ENCODE assay signal across 26 cellular contexts in genomic region chr4:125511715-125512114, GRCh38.
"Had no signal": no experiment of that assay in that cellular context is flagged by ENCODE, and none has a peak within 500 bp of the region (broad histone marks: within the 10 kb centered on the region; RNA-seq: fewer than 3 reads in every experiment).

No MANE protein-coding gene starts in this region.

- H3K9me3 ChIP-seq: pancreas, prostate gland, suprapubic skin, thoracic aorta, upper lobe of right lung had no signal

- H3K4me1 ChIP-seq: left ventricle myocardium inferior, pancreas, prostate gland, sigmoid colon, spleen, suprapubic skin, tibial artery, upper lobe of right lung had no signal

- ATAC-seq: left colon; naive thymus-derived CD8-positive, alpha-beta T cell; pancreas; right cardiac atrium; stimulated activated effector memory CD8-positive, alpha-beta T cell treated with anti-CD3 and anti-CD28 coated beads, Interleukin-12 subunit alpha, Interleukin-12 subunit beta, amount 100 ng/mL, for 72 hours; upper lobe of right lung had no signal

- H3K27me3 ChIP-seq: pancreas, sigmoid colon, spleen, suprapubic skin, tibial artery, upper lobe of right lung had no signal

- H3K36me3 ChIP-seq: left ventricle myocardium inferior, pancreas, prostate gland, sigmoid colon, spleen, suprapubic skin, thoracic aorta, tibial artery, upper lobe of right lung had no signal

- H3K27ac ChIP-seq: left ventricle myocardium inferior, pancreas, prostate gland, sigmoid colon, spleen, suprapubic skin, thoracic aorta, tibial artery, upper lobe of right lung had no signal

- H3K4me3 ChIP-seq: left ventricle myocardium inferior, lung, pancreas, prostate gland, sigmoid colon, spleen, suprapubic skin, thoracic aorta, tibial artery, upper lobe of right lung had no signal

- DNase-seq: hypothalamus; immature natural killer cell; kidney; left colon; left ventricle myocardium inferior; naive thymus-derived CD8-positive, alpha-beta T cell; nucleus accumbens; pancreas; posterior cingulate gyrus; retina; right cardiac atrium; sigmoid colon; small intestine; spleen; stimulated activated CD4-positive, alpha-beta T cell treated with anti-CD3 and anti-CD28 coated beads, Interleukin-4, amount 100 ng/mL, for 24 hours; stimulated activated naive CD4-positive, alpha-beta T cell; tibial artery; trophoblast cell; upper lobe of right lung had no signal

- FAIRE-seq: islet of Langerhans, kidney, pancreas, small intestine, urothelium cell line had no signal
